8 cellular contexts compared by ENCODE assay signal in genomic region chr10:71216751-71217265, GRCh38. TPM values are rescaled to one million over a fixed set of nuclear protein-coding genes. Genes with fewer than 3 reads are reported as not detected.
DNase-seq lines count a peak whose midpoint lies in the region; ATAC-seq and TF ChIP-seq lines count a peak whose summit lies in the region.

No MANE protein-coding gene starts in this region.

- H3K4me2 ChIP-seq in OCI-LY7 (ENCODE audit: low read length): no peak overlapping the region

- H3K36me3 ChIP-seq in body of pancreas (replicated peaks in 1 of 2; ENCODE audit: insufficient read depth in 1 of 2, low read depth in 2 of 2) (no peaks in the 10 kb centered on the region), thyroid gland (no peaks in the 10 kb centered on the region), OCI-LY7 (ENCODE audit: insufficient read depth, low read length) (no peaks in the 10 kb centered on the region)

- H3K27me3 Mint-ChIP-seq in activated T-cell treated with anti-CD3 and anti-CD28 coated beads, Interleukin-2, amount 50 U/mL, for 24 hours: peaks cover 67% of the 10 kb centered on the region

- ATAC-seq in body of pancreas (no peak), left lobe of liver (no peak), left colon (no peak)

- intact Hi-C loops in body of pancreas (cut with DNase I) (no loop called here), thyroid gland (cut with DNase I) (loop anchor here (10.0 kb wide), 1 partner anchor 672 kb away; no protein-coding TSS in a partner anchor), OCI-LY7 (cut with micrococcal nuclease; ENCODE audit: unreplicated experiment) (no loop called here), left colon (cut with DNase I, micrococcal nuclease) (loop anchor here in 1 of 2 donors (10.0 kb wide), 1 partner anchor 48 kb away; no protein-coding TSS in a partner anchor)

- no peaks in the 10 kb centered on the region for H3K9me3 Mint-ChIP-seq in activated T-cell treated with anti-CD3 and anti-CD28 coated beads, Interleukin-2, amount 50 U/mL, for 24 hours

- H3K9me2 ChIP-seq in OCI-LY7 (ENCODE audit: insufficient read depth, low read length): no peaks in the 10 kb centered on the region

- peak; percentile 17 for DNase-seq in activated T-cell treated with anti-CD3 and anti-CD28 coated beads, Interleukin-2, amount 50 U/mL, for 24 hours
- DNase-seq in activated T-cell treated with anti-CD3 and anti-CD28 coated beads, Interleukin-2, amount 50 U/mL, for 1 hour: no peak
- DNase-seq in body of pancreas: no peak
- DNase-seq in left lobe of liver (ENCODE audit: low spot score): peak; percentile 35
- DNase-seq in thyroid gland: no peak
- no peak for DNase-seq in OCI-LY7 (ENCODE audit: low spot score)
- DNase-seq in activated effector memory CD4-positive, alpha-beta T cell treated with anti-CD3 and anti-CD28 coated beads, Interleukin-2, amount 50 U/mL, for 16 hours: no peak
- no peak for DNase-seq in left colon

- H3K9me3 ChIP-seq in body of pancreas: no peaks in the 10 kb centered on the region
- no peaks in the 10 kb centered on the region for H3K9me3 ChIP-seq in thyroid gland
- no peaks in the 10 kb centered on the region for H3K9me3 ChIP-seq in OCI-LY7 (ENCODE audit: low read length)

- no peaks in the 10 kb centered on the region for H3K27me3 ChIP-seq in body of pancreas
- no peaks in the 10 kb centered on the region for H3K27me3 ChIP-seq in thyroid gland

- H3K4me3 ChIP-seq in body of pancreas (no peak overlapping the region), thyroid gland (replicated peaks in 1 of 3) (peak overlapping the region in 2 of 3 donors; percentile 27 to 30), OCI-LY7 (ENCODE audit: low read depth, low read length, poor library complexity, severe bottlenecking) (no peak overlapping the region)

- H3K27ac ChIP-seq in body of pancreas (peak overlapping the region in 3 of 4 donors; percentile 5 to 35 (median 22)), thyroid gland (peak overlapping the region in 1 of 3 donors; percentile 26), OCI-LY7 (ENCODE audit: low read depth, low read length, poor library complexity, severe bottlenecking) (no peak overlapping the region)

- no peaks in the 10 kb centered on the region for H4K20me1 ChIP-seq in OCI-LY7 (ENCODE audit: insufficient read depth, low read length)

- POLR2A ChIA-PET in OCI-LY7 (lab: Charles Lee): interaction anchor here (0.5 kb wide), 1 partner anchor 579 kb away, joined by 7 read pairs; no protein-coding TSS in a partner anchor

- H3K4me1 Mint-ChIP-seq in activated T-cell treated with anti-CD3 and anti-CD28 coated beads, Interleukin-2, amount 50 U/mL, for 24 hours (ENCODE audit: low read depth): peaks cover 15% of the 10 kb centered on the region

- no peaks in the 10 kb centered on the region for H3K36me3 Mint-ChIP-seq in activated T-cell treated with anti-CD3 and anti-CD28 coated beads, Interleukin-2, amount 50 U/mL, for 24 hours (ENCODE audit: low read depth)

- peaks cover 51% of the 10 kb centered on the region for H3K4me1 ChIP-seq in body of pancreas
- peaks cover 22 to 24% of the 10 kb centered on the region in 2 donors for H3K4me1 ChIP-seq in thyroid gland
- H3K4me1 ChIP-seq in OCI-LY7 (ENCODE audit: insufficient read depth, low read length, poor library complexity, severe bottlenecking): peaks cover 12% of the 10 kb centered on the region

- no TSS peak for BruUV-seq in OCI-LY7 (replicated peaks; lab: Mats Ljungman, UMichigan)

- H3K27ac Mint-ChIP-seq in activated T-cell treated with anti-CD3 and anti-CD28 coated beads, Interleukin-2, amount 50 U/mL, for 24 hours: no peak overlapping the region

- peak overlapping the region; percentile 35 for H3K4me3 Mint-ChIP-seq in activated T-cell treated with anti-CD3 and anti-CD28 coated beads, Interleukin-2, amount 50 U/mL, for 24 hours

- TF ChIP-seq CTCF in body of pancreas (IDR thresholded peaks at IDR 0.05): no peak
- no peak for TF ChIP-seq CTCF in thyroid gland (IDR thresholded peaks at IDR 0.05)
- no peak for TF ChIP-seq CTCF in OCI-LY7 (conservative IDR thresholded peaks at IDR 0.05; ENCODE audit: low read length)

- 24 to 47% methylated on average over 7 to 8 of the region's 8 CpGs for WGBS in body of pancreas, 2 donors
- WGBS in thyroid gland, 2 donors: 47 to 52% methylated on average over 8 of the region's 8 CpGs

- H3K79me2 ChIP-seq in OCI-LY7 (ENCODE audit: insufficient read depth, low read depth, low read length): no peaks in the 10 kb centered on the region

- CTCF ChIA-PET in OCI-LY7 (lab: Charles Lee; ENCODE audit: unreplicated experiment): no interaction called here

- TF ChIP-seq POLR2A in body of pancreas (IDR thresholded peaks at IDR 0.05) (no peak), thyroid gland (IDR thresholded peaks at IDR 0.05) (no peak)

- H2AFZ ChIP-seq in OCI-LY7 (ENCODE audit: low read length): no peak overlapping the region

RNA-seq across cellular contexts. Expression of gene UNC5B, which starts 4.4 kb away (rescaled TPM):
- total RNA-seq in body of pancreas (10 to 100 TPM; 10.4 to 11.2 TPM), left lobe of liver (1.8 TPM), thyroid gland (1 to 10 TPM; 3.9 to 7.1 (median 5.7) TPM), OCI-LY7 (2022) (not detected in 2 replicates), left colon (10 to 100 TPM; 19.4 to 32.4 TPM)
- not detected in 2 replicates for total RNA-seq in OCI-LY7 (2014; rRNA removed; shearing (Covaris generic))

Comparison
In these comparisons a context has a peak if more than half of its experiments do, and no peak if none do; other contexts are left out.
1. DNase-seq: peak in activated T-cell treated with anti-CD3 and anti-CD28 coated beads, Interleukin-2, amount 50 U/mL, for 24 hours (single experiment) and left lobe of liver (single experiment); none in activated T-cell treated with anti-CD3 and anti-CD28 coated beads, Interleukin-2, amount 50 U/mL, for 1 hour (single experiment), body of pancreas (0 of 4), thyroid gland (0 of 2), OCI-LY7 (single experiment), activated effector memory CD4-positive, alpha-beta T cell treated with anti-CD3 and anti-CD28 coated beads, Interleukin-2, amount 50 U/mL, for 16 hours (single experiment) and left colon (0 of 2).
2. H3K4me3 ChIP-seq: peak in thyroid gland (2 of 3); none in body of pancreas (0 of 2) and OCI-LY7 (single experiment).